ENCODE assay signal across 8 cellular contexts in the genomic region with DNA sequence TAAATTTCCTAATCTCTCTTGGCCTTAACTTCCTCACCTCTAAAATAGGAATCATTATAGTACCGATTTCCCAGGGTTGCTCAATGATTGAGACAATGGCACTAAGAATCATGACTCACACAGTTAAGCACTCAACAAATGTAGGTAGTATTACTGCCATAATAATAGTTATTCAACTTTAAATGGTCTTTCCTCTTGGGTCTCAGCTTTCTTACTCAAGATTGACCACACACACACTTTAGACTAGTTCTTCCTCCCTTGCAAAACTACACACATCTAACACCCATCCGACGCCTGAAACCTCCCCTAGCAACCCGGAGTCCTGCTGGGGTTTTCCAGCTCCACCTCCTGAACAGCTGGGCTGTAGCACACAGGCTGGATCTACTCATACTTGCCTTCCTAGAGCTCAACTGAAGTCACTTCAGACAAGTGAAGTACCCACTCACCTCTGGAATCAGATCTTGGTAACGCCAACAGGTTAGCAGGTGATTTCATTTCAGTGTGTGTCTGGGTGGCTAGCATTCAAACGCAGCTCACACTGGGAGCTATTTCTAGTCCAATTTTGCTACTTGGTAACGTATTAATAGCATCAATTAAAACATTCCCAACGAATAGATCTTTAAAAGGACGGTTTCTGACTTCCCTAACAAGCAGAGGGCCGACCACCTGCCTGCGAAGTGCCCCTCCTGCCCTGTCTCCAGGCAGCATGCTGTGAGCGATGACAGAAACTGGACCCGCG. TPM values are rescaled to one million over a fixed set of nuclear protein-coding genes. Genes with fewer than 3 reads are reported as not detected.
A peak's percentile ranks its signal among the peaks of the same experiment; 100 is the strongest.
DNase-seq lines count a peak whose midpoint lies in the region; ATAC-seq, FAIRE-seq and TF ChIP-seq lines count a peak whose summit lies in the region.

No MANE protein-coding gene starts in this region.

- CTCF ChIA-PET in A549 (lab: Yijun Ruan, JAX): interaction anchor here (1.2 kb wide), 1 partner anchor 89 kb away, joined by 3 read pairs; no protein-coding TSS in a partner anchor

- H3K9ac ChIP-seq in mucosa of stomach (ENCODE audit: low read length): peak overlapping the region; percentile 73

- FAIRE-seq in A549 (lab: Jason Lieb, UNC): no peak

- TF ChIP-seq RAD21 in A549 (conservative IDR thresholded peaks at IDR 0.05 in 1 of 2, IDR thresholded peaks at IDR 0.05 in 1 of 2): no peak

- POLR2A ChIA-PET in A549 (lab: Yijun Ruan, JAX): no interaction called here

- peak overlapping the region; percentile 86 for H3K4me2 ChIP-seq in A549

- peak; percentile 41 to 45 for DNase-seq in A549 (ENCODE audit: low read depth in 1 of 2, low spot score in 1 of 2)
- DNase-seq in GM13977 (ENCODE audit: low spot score): peak; percentile 78
- peak; percentile 49 to 67 for DNase-seq in NCI-H187 (lab: John Stamatoyannopoulos, UW)
- DNase-seq in activated CD4-positive, alpha-beta T cell treated with anti-CD3 and anti-CD28 coated beads for 1 hour: peak; percentile 23
- peak in 5 of 6 experiments; percentile 2 to 52 (median 19) for DNase-seq in stimulated activated naive CD4-positive, alpha-beta T cell (lab: John Stamatoyannopoulos, UW)

- 5% methylated on average over 10 of the region's 14 CpGs for WGBS in A549 (ENCODE audit: missing lambda C conversion rate)
- 7 to 12% methylated on average over 14 of the region's 14 CpGs for WGBS in ectodermal cell, 2 experiments

- TF ChIP-seq CTCF in A549 (IDR thresholded peaks at IDR 0.05) (no peak), GM13977 (IDR thresholded peaks at IDR 0.05; ENCODE audit: extremely low read depth, insufficient read depth, missing control alignments) (no peak)

- in situ Hi-C loops in GM13977 (cut with MboI; ENCODE audit: low pct_unique_long_range_greater_than_20kb, low sequenced_read_pairs, unreplicated experiment): no loop called here

- ATAC-seq in A549 (peak; percentile 68 to 71; a peak in 5 of 6 replicates), HG02852 (IDR thresholded peaks at IDR 0.05; ENCODE audit: unreplicated experiment) (peak; percentile 61)

- H3K27me3 ChIP-seq in ectodermal cell (ENCODE audit: control insufficient read depth, insufficient read depth, low read length, poor library complexity, severe bottlenecking) (no peaks in the 10 kb centered on the region), mucosa of stomach (ENCODE audit: control insufficient read depth, insufficient read depth, low read length) (no peaks in the 10 kb centered on the region)

- TF ChIP-seq POLR2A in A549 (IDR thresholded peaks at IDR 0.05; ENCODE audit: low read length): no peak

- no peaks in the 10 kb centered on the region for H3K36me3 ChIP-seq in ectodermal cell (ENCODE audit: control insufficient read depth, insufficient read depth, low read length)
- no peaks in the 10 kb centered on the region for H3K36me3 ChIP-seq in mucosa of stomach (ENCODE audit: control insufficient read depth, insufficient read depth, low read length)

- H3K4me1 ChIP-seq in A549 (peaks cover 22% of the 10 kb centered on the region; the same call in 2 of the 3 replicates), ectodermal cell (ENCODE audit: control insufficient read depth, insufficient read depth, low read length) (peaks cover 18% of the 10 kb centered on the region), mucosa of stomach (ENCODE audit: control insufficient read depth, insufficient read depth, low read length) (peaks cover 12% of the 10 kb centered on the region)

- peak overlapping the region; percentile 85 to 92 for H3K27ac ChIP-seq in A549
- H3K27ac ChIP-seq in ectodermal cell (ENCODE audit: insufficient read depth, low read depth, low read length, poor library complexity, severe bottlenecking): no peak overlapping the region

- H3K9me3 ChIP-seq in A549 (no peaks in the 10 kb centered on the region), ectodermal cell (ENCODE audit: control insufficient read depth, low read length) (no peaks in the 10 kb centered on the region), mucosa of stomach (ENCODE audit: control insufficient read depth, low read length) (no peaks in the 10 kb centered on the region)

- H3K4me3 ChIP-seq in A549 (peak overlapping the region; percentile 91), ectodermal cell (ENCODE audit: insufficient read depth, low read depth, low read length) (peak overlapping the region; percentile 82), mucosa of stomach (ENCODE audit: low read length) (peak overlapping the region; percentile 32)

- no peak for TF ChIP-seq EP300 in A549 (IDR thresholded peaks at IDR 0.05)

TF ChIP-seq in A549, 52 proteins besides CTCF, POLR2A, EP300 and RAD21:
- TF ChIP-seq CEBPB (IDR thresholded peaks at IDR 0.05) (peak; percentile 23 to 27; a peak in 1 of 4 replicates), FOSB (CRISPR knock-in tag; IDR thresholded peaks at IDR 0.05) (no peak), FOSL2 (IDR thresholded peaks at IDR 0.05) (no peak; the same call in 1 of the 2 replicates), FOSL2 (CRISPR knock-in tag; IDR thresholded peaks at IDR 0.05) (peak; percentile 65)
- TF ChIP-seq, protein P1, sequence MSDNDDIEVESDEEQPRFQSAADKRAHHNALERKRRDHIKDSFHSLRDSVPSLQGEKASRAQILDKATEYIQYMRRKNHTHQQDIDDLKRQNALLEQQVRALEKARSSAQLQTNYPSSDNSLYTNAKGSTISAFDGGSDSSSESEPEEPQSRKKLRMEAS (IDR thresholded peaks at IDR 0.05): 0 out of 2 replicates have a peak, but pooled peaks have one; percentile 7
- TF ChIP-seq, protein P2, sequence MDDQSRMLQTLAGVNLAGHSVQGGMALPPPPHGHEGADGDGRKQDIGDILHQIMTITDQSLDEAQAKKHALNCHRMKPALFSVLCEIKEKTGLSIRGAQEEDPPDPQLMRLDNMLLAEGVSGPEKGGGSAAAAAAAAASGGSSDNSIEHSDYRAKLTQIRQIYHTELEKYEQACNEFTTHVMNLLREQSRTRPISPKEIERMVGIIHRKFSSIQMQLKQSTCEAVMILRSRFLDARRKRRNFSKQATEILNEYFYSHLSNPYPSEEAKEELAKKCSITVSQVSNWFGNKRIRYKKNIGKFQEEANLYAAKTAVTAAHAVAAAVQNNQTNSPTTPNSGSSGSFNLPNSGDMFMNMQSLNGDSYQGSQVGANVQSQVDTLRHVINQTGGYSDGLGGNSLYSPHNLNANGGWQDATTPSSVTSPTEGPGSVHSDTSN (IDR thresholded peaks at IDR 0.05): no peak

RNA-seq across cellular contexts. Expression of a gene that starts 1.2 kb away (rescaled TPM):
- polyA plus RNA-seq in A549 (2011; rRNA removed) (53.2 and 54.0 TPM in 2 replicates), A549 (2017; fragmentation: RNase III; extraction: RNeasy Plus Mini Kit Qiagen cat#74134 plus additional on column Dnase treatment) (48.5 to 53.6 TPM (median 50.5 TPM) in 3 replicates)
- polyA plus RNA-seq in A549 (2012; cell fraction: cytosol; rRNA removed): 56.3 and 60.1 TPM in 2 replicates
- 48.4 and 64.3 TPM in 2 replicates for polyA plus RNA-seq in A549 (2012; cell fraction: nucleus; rRNA removed)
- polyA minus RNA-seq in A549 (2011; rRNA and poly(A)+ RNA removed): 79.5 and 83.6 TPM in 2 replicates
- polyA plus RNA-seq in ectodermal cell (2013, experiment 1 of 4): 67.5 TPM
- polyA plus RNA-seq in ectodermal cell (2013, experiment 2 of 4): 70.0 TPM
- 55.6 TPM for polyA plus RNA-seq in ectodermal cell (2013, experiment 3 of 4)
- polyA plus RNA-seq in ectodermal cell (2013, experiment 4 of 4): 58.4 TPM

Comparison
In these comparisons a context has a peak if more than half of its experiments do, and no peak if none do; other contexts are left out.
1. DNase-seq: peak in every context shown above with its lines; median percentile 78 in GM13977; 58 in NCI-H187; 43 in A549; 23 in activated CD4-positive, alpha-beta T cell treated with anti-CD3 and anti-CD28 coated beads for 1 hour; 19 in stimulated activated naive CD4-positive, alpha-beta T cell.
2. H3K4me3 ChIP-seq: peak in every context shown above with its lines; median percentile 91 in A549; 82 in ectodermal cell; 32 in mucosa of stomach.